ENCODE assay signal across 8 cellular contexts in genomic region chr19:2149980-2150793, GRCh38. TPM values are rescaled to one million over a fixed set of nuclear protein-coding genes. Genes with fewer than 3 reads are reported as not detected.
DNase-seq lines count a peak whose midpoint lies in the region; ATAC-seq, FAIRE-seq and TF ChIP-seq lines count a peak whose summit lies in the region.

No MANE protein-coding gene starts in this region.

- H3K27me3 ChIP-seq in ascending aorta (no peaks in the 10 kb centered on the region), left lung (no peaks in the 10 kb centered on the region), tibial artery (no peaks in the 10 kb centered on the region)

- H3K27me3 Mint-ChIP-seq in HFFc6 (ENCODE audit: insufficient read depth): peaks cover 2% of the 10 kb centered on the region; the same call in 1 of the 2 replicates

- H3K36me3 ChIP-seq in ascending aorta (peaks cover 0 to 9% of the 10 kb centered on the region in 2 donors), left lung (peaks cover 0 to 32% of the 10 kb centered on the region in 2 donors), tibial artery (peaks cover 0 to 14% (median under 1%) of the 10 kb centered on the region in 3 donors)

- DNase-seq in AG10803 (ENCODE audit: low read depth) (peak; percentile 42), HFFc6 (no peak), ascending aorta (ENCODE audit: low spot score in 2 of 2) (no peak), left lung (no peak), tibial artery (peak in 1 of 2 donors; percentile 31), AG08395 (ENCODE audit: low spot score) (no peak), urothelium cell line (ENCODE audit: low spot score) (no peak), NCI-H2107 (lab: John Stamatoyannopoulos, UW) (no peak)

- TF ChIP-seq CTCF in AG10803 (conservative IDR thresholded peaks at IDR 0.05; ENCODE audit: low read length) (no peak), HFFc6 (IDR thresholded peaks at IDR 0.05) (no peak), ascending aorta (IDR thresholded peaks at IDR 0.05) (no peak), left lung (IDR thresholded peaks at IDR 0.05) (no peak), tibial artery (IDR thresholded peaks at IDR 0.05) (no peak)

- no peaks in the 10 kb centered on the region for H3K9me3 Mint-ChIP-seq in HFFc6

- peak overlapping the region; percentile 95 for H3K4me3 Mint-ChIP-seq in HFFc6

- H3K4me3 ChIP-seq in AG10803 (ENCODE audit: low read length) (peak overlapping the region; percentile 90), ascending aorta (peak overlapping the region; percentile 82 to 96), left lung (peak overlapping the region; percentile 99 to 100), tibial artery (peak overlapping the region; percentile 68 to 92)

- no peak for FAIRE-seq in urothelium cell line (lab: Jason Lieb, UNC)

- no peaks in the 10 kb centered on the region for H3K9me3 ChIP-seq in ascending aorta
- no peaks in the 10 kb centered on the region for H3K9me3 ChIP-seq in left lung
- no peaks in the 10 kb centered on the region for H3K9me3 ChIP-seq in tibial artery

- peak overlapping the region; percentile 89 for H3K27ac Mint-ChIP-seq in HFFc6

- H3K4me1 ChIP-seq in ascending aorta (peaks cover 14 to 29% of the 10 kb centered on the region in 2 donors), left lung (peaks cover 13 to 60% of the 10 kb centered on the region in 2 donors), tibial artery (peaks cover 0 to 52% (median 32%) of the 10 kb centered on the region in 4 donors)

- H3K27ac ChIP-seq in ascending aorta (peak overlapping the region; percentile 74 to 83), left lung (peak overlapping the region; percentile 72 to 94), tibial artery (peak overlapping the region; percentile 73 to 82)

- H3K4me1 Mint-ChIP-seq in HFFc6 (ENCODE audit: low read depth): peaks cover 41% of the 10 kb centered on the region

- intact Hi-C loops in ascending aorta (cut with DNase I) (loop anchor here (5.0 kb wide), 2 partner anchors 133 to 288 kb away; partner anchors contain the start of genes BTBD2 and KLF16), left lung (cut with DNase I) (loop anchor here in 1 of 2 donors (10.0 kb wide), 1 partner anchor 85 kb away; the partner anchor contains the start of genes PLEKHJ1 and SF3A2), tibial artery (cut with DNase I; ENCODE audit: low total_unique reads) (loop anchor here (5.0 kb wide), 3 partner anchors 38 to 242 kb away; no protein-coding TSS in a partner anchor)

- peaks cover 20% of the 10 kb centered on the region for H3K36me3 Mint-ChIP-seq in HFFc6 (ENCODE audit: low read depth)

- peak; percentile 0 for ATAC-seq in left lung

RNA-seq across cellular contexts. Expression of gene AP3D1, which starts 1.2 kb away (rescaled TPM):
- 100 to 1,000 TPM; 139 to 169 (median 151) TPM for total RNA-seq in HFFc6 (2021; fragmentation: NEBNext Ultra II Directional; extraction: Animal tissue kit (Norgen Biotek cat#: 25700))
- total RNA-seq in ascending aorta (98.8 TPM), left lung (100 to 1,000 TPM; 109 to 128 TPM)

RNA-seq across cellular contexts. Expression of gene DOT1L, which starts 13.5 kb away (rescaled TPM):
- total RNA-seq in HFFc6 (2021; fragmentation: NEBNext Ultra II Directional; extraction: Animal tissue kit (Norgen Biotek cat#: 25700)): 10 to 100 TPM; 18.5 to 22.9 (median 21.3) TPM
- 156 TPM for total RNA-seq in ascending aorta
- 10 to 100 TPM; 28.9 to 43.0 TPM for total RNA-seq in left lung

RNA-seq across cellular contexts. Expression of gene IZUMO4, which starts 53.5 kb away (rescaled TPM):
- total RNA-seq in HFFc6 (2021; fragmentation: NEBNext Ultra II Directional; extraction: Animal tissue kit (Norgen Biotek cat#: 25700)): 1 to 10 TPM in 5 of 6 experiments, under 1 TPM in 1; 0.68 to 1.9 (median 1.5) TPM
- total RNA-seq in ascending aorta (not detected), left lung (1 to 10 TPM; 2.6 to 5.2 TPM)

RNA-seq across cellular contexts. Expression of gene MOB3A, which starts 54.1 kb away (rescaled TPM):
- 10 to 100 TPM; 47.1 to 52.6 (median 51.2) TPM for total RNA-seq in HFFc6 (2021; fragmentation: NEBNext Ultra II Directional; extraction: Animal tissue kit (Norgen Biotek cat#: 25700))
- total RNA-seq in ascending aorta (44.4 TPM), left lung (100 to 1,000 TPM in 1 of 2 donors, 10 to 100 TPM in 1; 59.1 to 105 TPM)
